In the genomic region with DNA sequence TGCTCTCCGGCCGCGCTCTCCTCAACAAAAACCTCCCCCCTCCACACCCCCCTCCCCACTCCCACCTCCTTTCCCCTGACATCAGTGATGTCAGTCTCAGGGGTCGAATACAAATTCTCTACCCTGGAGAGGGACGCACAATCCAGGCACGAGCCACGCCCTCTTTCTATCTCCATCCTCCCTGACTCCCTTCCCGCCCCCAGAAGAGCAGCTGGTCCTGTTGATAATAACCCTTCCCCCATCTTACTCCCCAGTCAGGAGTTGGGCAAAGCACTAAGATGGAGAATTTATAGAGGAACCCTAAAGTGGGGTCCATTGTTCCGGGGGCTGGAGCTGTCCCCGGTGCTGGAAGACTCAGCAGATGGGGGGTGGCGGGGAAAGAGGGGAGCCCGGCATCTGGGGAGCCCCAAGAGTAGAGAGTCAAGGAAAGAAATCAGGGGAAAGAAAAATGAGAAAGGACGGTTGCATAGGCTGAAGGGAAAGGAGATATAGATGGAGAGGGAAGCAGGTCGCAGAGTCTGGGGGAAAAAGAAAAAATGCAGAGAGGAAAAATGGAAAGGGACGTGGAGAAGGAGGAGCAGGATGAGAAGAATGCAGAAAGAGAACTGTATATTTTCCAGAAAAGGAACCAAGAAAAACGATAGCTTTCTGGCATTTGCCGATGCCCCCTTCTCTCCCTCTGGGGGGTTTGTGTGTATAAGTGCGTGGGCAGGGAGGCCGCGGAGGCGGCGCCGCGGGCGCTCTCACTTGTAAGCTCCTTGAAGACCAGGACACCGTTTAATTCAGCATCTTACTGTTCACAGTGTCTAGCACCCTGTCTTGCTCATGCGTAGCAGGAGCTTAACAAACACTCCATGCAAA, we compare ENCODE assay signal across 9 cellular contexts. TPM values are rescaled to one million over a fixed set of nuclear protein-coding genes. Genes with fewer than 3 reads are reported as not detected.
DNase-seq lines count a peak whose midpoint lies in the region; ATAC-seq and TF ChIP-seq lines count a peak whose summit lies in the region.
"Had no signal": no experiment of that assay in that cellular context is flagged by ENCODE, and none has a peak within 500 bp of the region (broad histone marks: within the 10 kb centered on the region; RNA-seq: fewer than 3 reads in every experiment).

Gene CELF3, minus strand, starts transcription at position 33 of the 861 bp plus-strand sequence. CDS start 783 bp downstream, outside the sequence.

- H3K9me3 Mint-ChIP-seq in activated naive CD8-positive, alpha-beta T cell treated with anti-CD3 and anti-CD28 coated beads, Interleukin-2, amount 50 U/mL, for 24 hours = no peaks in the 10 kb centered on the region
- no peaks in the 10 kb centered on the region for H3K9me3 Mint-ChIP-seq in memory B cell
- H3K9me3 Mint-ChIP-seq: IgD-negative memory B cell had no signal

- intact Hi-C loops in colonic mucosa (cut with DNase I) = no loop called here

- no peaks in the 10 kb centered on the region for H3K9me3 ChIP-seq in colonic mucosa

- no peak within 1 kb of the TSS for H3K9ac ChIP-seq in colonic mucosa (ENCODE audit: low read depth in 2 of 2, low read length in 2 of 2)

- ATAC-seq in activated naive CD8-positive, alpha-beta T cell treated with anti-CD3 and anti-CD28 coated beads, Interleukin-2, amount 50 U/mL, for 24 hours = no peak
- ATAC-seq in memory B cell (ENCODE audit: low read depth) (peak; percentile 30), HG03521 (IDR thresholded peaks at IDR 0.05; ENCODE audit: unreplicated experiment) (no peak)

- H3K36me3 Mint-ChIP-seq in activated naive CD8-positive, alpha-beta T cell treated with anti-CD3 and anti-CD28 coated beads, Interleukin-2, amount 50 U/mL, for 24 hours (ENCODE audit: low read depth) = no peaks in the 10 kb centered on the region
- no peaks in the 10 kb centered on the region for H3K36me3 Mint-ChIP-seq in memory B cell
- H3K36me3 Mint-ChIP-seq: IgD-negative memory B cell had no signal

- H3K4me3 Mint-ChIP-seq in activated naive CD8-positive, alpha-beta T cell treated with anti-CD3 and anti-CD28 coated beads, Interleukin-2, amount 50 U/mL, for 24 hours = no peak within 1 kb of the TSS
- H3K4me3 Mint-ChIP-seq in memory B cell = peak within 1 kb of the TSS; percentile 4

- no peak within 1 kb of the TSS for H3K27ac ChIP-seq in colonic mucosa

- H3K27me3 ChIP-seq in colonic mucosa = no peaks in the 10 kb centered on the region

- no peak within 1 kb of the TSS for H3K27ac Mint-ChIP-seq in activated naive CD8-positive, alpha-beta T cell treated with anti-CD3 and anti-CD28 coated beads, Interleukin-2, amount 50 U/mL, for 24 hours
- no peak within 1 kb of the TSS for H3K27ac Mint-ChIP-seq in memory B cell

- H3K4me1 Mint-ChIP-seq in activated naive CD8-positive, alpha-beta T cell treated with anti-CD3 and anti-CD28 coated beads, Interleukin-2, amount 50 U/mL, for 24 hours = peaks cover 22% of the 10 kb centered on the region
- H3K4me1 Mint-ChIP-seq in memory B cell = peaks cover 16% of the 10 kb centered on the region

- peaks cover 16% of the 10 kb centered on the region for H3K4me1 ChIP-seq in colonic mucosa

- TF ChIP-seq CTCF in colonic mucosa (IDR thresholded peaks at IDR 0.05) = no peak

- no peak within 1 kb of the TSS for H3K4me3 ChIP-seq in colonic mucosa

- H3K27me3 Mint-ChIP-seq in activated naive CD8-positive, alpha-beta T cell treated with anti-CD3 and anti-CD28 coated beads, Interleukin-2, amount 50 U/mL, for 24 hours = peaks cover 61% of the 10 kb centered on the region
- H3K27me3 Mint-ChIP-seq in memory B cell = peaks cover 37% of the 10 kb centered on the region

- DNase-seq in EL (peak; percentile 11), NCI-H2029 (lab: John Stamatoyannopoulos, UW) (peak; percentile 55), memory B cell (ENCODE audit: low spot score in 2 of 2) (no peak), colonic mucosa (no peak), HK-2 (ENCODE audit: unreplicated experiment) (no peak), NOMO-1 treated with DMSO at 0.1 percent for 48 hours (lab: John Stamatoyannopoulos, UW; ENCODE audit: unreplicated experiment) (no peak)
- DNase-seq in activated naive CD8-positive, alpha-beta T cell treated with anti-CD3 and anti-CD28 coated beads, Interleukin-2, amount 50 U/mL, for 24 hours = peak; percentile 12

- H3K36me3 ChIP-seq in colonic mucosa = no peaks in the 10 kb centered on the region

RNA-seq across cellular contexts. Expression of gene CELF3, which starts in this region (rescaled TPM):
- total RNA-seq in colonic mucosa = 1 to 10 TPM; 2.7 to 2.8 TPM

Comparison
In these comparisons a context has a peak if more than half of its experiments do, and no peak if none do; other contexts are left out.
1. DNase-seq: peak in EL (single experiment), NCI-H2029 (single experiment) and activated naive CD8-positive, alpha-beta T cell treated with anti-CD3 and anti-CD28 coated beads, Interleukin-2, amount 50 U/mL, for 24 hours (single experiment); none in memory B cell (0 of 2), colonic mucosa (single experiment), HK-2 (single experiment) and NOMO-1 treated with DMSO at 0.1 percent for 48 hours (single experiment).